In genomic region chr5:129541648-129542251, GRCh38 we compare ENCODE assay signal across 8 cellular contexts.
DNase-seq lines count a peak whose midpoint lies in the region; ATAC-seq, FAIRE-seq and TF ChIP-seq lines count a peak whose summit lies in the region.

No MANE protein-coding gene starts in this region.

- H2AFZ ChIP-seq in keratinocyte (ENCODE audit: control insufficient read depth, low read length): no peak overlapping the region

- intact Hi-C loops in posterior vena cava (cut with DNase I): no loop called here

- H3K36me3 ChIP-seq in keratinocyte (ENCODE audit: control insufficient read depth in 2 of 2, extremely low read depth in 1 of 2, insufficient read depth in 2 of 2, low read length in 2 of 2): no peaks in the 10 kb centered on the region

- DNase-seq in RPMI8226 (peak; percentile 25), keratinocyte (ENCODE audit: low read depth, low spot score) (no peak), NCI-H2107 treated with DMSO at 0.1 percent for 48 hours (lab: John Stamatoyannopoulos, UW; ENCODE audit: unreplicated experiment) (no peak), posterior vena cava (ENCODE audit: low spot score) (no peak), hepatic stellate cell (ENCODE audit: low spot score) (no peak)
- no peak for DNase-seq in stimulated activated CD4-positive, alpha-beta T cell treated with anti-CD3 and anti-CD28 coated beads, Interleukin-4, amount 100 ng/mL, for 1 hour

- H3K9me1 ChIP-seq in keratinocyte (ENCODE audit: control insufficient read depth, extremely low read depth, insufficient read depth, low read length): no peaks in the 10 kb centered on the region

- no peak overlapping the region for H3K4me2 ChIP-seq in keratinocyte (ENCODE audit: control insufficient read depth, extremely low read depth, insufficient read depth, low read depth, low read length)

- H3K27ac ChIP-seq in keratinocyte (ENCODE audit: control insufficient read depth, insufficient read depth, low read length): no peak overlapping the region

- H3K4me3 ChIP-seq in keratinocyte (ENCODE audit: control insufficient read depth in 2 of 3, extremely low read depth in 1 of 3, insufficient read depth in 2 of 3, low read depth in 1 of 3, low read length in 3 of 3): no peak overlapping the region

- no peak overlapping the region for H3K9ac ChIP-seq in keratinocyte (ENCODE audit: control insufficient read depth, extremely low read depth, insufficient read depth, low read length)

- no peaks in the 10 kb centered on the region for H3K9me3 ChIP-seq in keratinocyte (ENCODE audit: control insufficient read depth, low read depth, low read length)

- dilution Hi-C loops in keratinocyte (cut with MboI; ENCODE audit: extremely low pct_ligation_motif_present, low sequenced_read_pairs): no loop called here

- no peaks in the 10 kb centered on the region for H3K27me3 ChIP-seq in keratinocyte (ENCODE audit: control insufficient read depth, extremely low read depth, insufficient read depth, low read length)

- no peaks in the 10 kb centered on the region for H3K79me2 ChIP-seq in keratinocyte (ENCODE audit: control insufficient read depth, insufficient read depth, low read length)

- H3K4me1 ChIP-seq in keratinocyte (ENCODE audit: control insufficient read depth, extremely low read depth, insufficient read depth, low read length): no peaks in the 10 kb centered on the region

- ATAC-seq in GM18499 (IDR thresholded peaks at IDR 0.05; ENCODE audit: insufficient read depth, unreplicated experiment) (peak; percentile 70), HG03097 (IDR thresholded peaks at IDR 0.05; ENCODE audit: low FRiP score, unreplicated experiment) (peak; percentile 77)

- FAIRE-seq in keratinocyte (lab: Jason Lieb, UNC): peak; percentile 20

- H4K20me1 ChIP-seq in keratinocyte (ENCODE audit: control insufficient read depth, extremely low read depth, insufficient read depth, low read length): no peaks in the 10 kb centered on the region

- peak in 2 of 3 experiments; percentile 36 to 55 for TF ChIP-seq CTCF in keratinocyte (optimal IDR thresholded peaks at IDR 0.05 in 1 of 3, IDR thresholded peaks at IDR 0.05 in 1 of 3, conservative IDR thresholded peaks at IDR 0.05 in 1 of 3; ENCODE audit: extremely low read depth in 1 of 3, insufficient read depth in 2 of 3, low read length in 3 of 3)
